Comparison of ENCODE assay signal across 2 cellular contexts in the genomic region with DNA sequence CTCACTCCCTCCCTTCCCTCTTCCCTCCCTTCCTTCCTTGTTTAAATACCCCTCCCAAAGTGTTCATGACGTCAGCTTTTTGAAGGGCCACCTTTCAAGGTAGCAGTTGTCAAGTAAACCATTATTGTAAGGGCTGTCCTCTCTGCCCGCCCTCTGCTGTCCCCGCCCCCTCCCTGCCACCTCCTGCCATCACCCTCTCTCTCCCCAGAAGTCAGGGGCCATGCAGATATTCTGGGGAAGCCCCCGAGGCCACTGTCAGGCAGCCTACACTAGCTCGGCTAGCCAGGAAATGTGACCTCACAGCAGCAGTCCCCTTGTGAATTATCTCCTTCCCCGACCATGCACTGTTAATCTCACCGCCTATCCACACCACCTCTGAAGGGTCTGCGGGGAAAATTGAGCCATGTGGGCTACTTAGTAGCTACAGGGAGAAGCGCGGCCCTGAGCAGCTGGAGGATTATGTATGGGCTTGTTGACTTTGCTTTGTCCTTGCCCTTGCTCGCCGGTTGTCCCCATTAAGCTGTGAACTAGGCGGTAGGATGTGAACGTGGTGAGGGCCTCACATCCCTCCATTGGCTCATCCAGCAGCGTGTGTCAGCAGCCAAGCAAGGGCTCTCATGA.
TF ChIP-seq lines count a peak whose summit lies in the region.

No MANE protein-coding gene starts in this region.

TF ChIP-seq in SK-N-SH, 30 proteins besides CTCF, POLR2A, EP300 and RAD21 (continued from another document):
- no peak for TF ChIP-seq TEAD4 (IDR thresholded peaks at IDR 0.05; ENCODE audit: borderline replicate concordance, insufficient read depth)
- TF ChIP-seq, protein P1, sequence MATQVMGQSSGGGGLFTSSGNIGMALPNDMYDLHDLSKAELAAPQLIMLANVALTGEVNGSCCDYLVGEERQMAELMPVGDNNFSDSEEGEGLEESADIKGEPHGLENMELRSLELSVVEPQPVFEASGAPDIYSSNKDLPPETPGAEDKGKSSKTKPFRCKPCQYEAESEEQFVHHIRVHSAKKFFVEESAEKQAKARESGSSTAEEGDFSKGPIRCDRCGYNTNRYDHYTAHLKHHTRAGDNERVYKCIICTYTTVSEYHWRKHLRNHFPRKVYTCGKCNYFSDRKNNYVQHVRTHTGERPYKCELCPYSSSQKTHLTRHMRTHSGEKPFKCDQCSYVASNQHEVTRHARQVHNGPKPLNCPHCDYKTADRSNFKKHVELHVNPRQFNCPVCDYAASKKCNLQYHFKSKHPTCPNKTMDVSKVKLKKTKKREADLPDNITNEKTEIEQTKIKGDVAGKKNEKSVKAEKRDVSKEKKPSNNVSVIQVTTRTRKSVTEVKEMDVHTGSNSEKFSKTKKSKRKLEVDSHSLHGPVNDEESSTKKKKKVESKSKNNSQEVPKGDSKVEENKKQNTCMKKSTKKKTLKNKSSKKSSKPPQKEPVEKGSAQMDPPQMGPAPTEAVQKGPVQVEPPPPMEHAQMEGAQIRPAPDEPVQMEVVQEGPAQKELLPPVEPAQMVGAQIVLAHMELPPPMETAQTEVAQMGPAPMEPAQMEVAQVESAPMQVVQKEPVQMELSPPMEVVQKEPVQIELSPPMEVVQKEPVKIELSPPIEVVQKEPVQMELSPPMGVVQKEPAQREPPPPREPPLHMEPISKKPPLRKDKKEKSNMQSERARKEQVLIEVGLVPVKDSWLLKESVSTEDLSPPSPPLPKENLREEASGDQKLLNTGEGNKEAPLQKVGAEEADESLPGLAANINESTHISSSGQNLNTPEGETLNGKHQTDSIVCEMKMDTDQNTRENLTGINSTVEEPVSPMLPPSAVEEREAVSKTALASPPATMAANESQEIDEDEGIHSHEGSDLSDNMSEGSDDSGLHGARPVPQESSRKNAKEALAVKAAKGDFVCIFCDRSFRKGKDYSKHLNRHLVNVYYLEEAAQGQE (IDR thresholded peaks at IDR 0.05; ENCODE audit: low read depth, low read length), result no peak
- no peak for TF ChIP-seq FOXJ3 (CRISPR knock-in tag; IDR thresholded peaks at IDR 0.05)
- TF ChIP-seq, protein P2, sequence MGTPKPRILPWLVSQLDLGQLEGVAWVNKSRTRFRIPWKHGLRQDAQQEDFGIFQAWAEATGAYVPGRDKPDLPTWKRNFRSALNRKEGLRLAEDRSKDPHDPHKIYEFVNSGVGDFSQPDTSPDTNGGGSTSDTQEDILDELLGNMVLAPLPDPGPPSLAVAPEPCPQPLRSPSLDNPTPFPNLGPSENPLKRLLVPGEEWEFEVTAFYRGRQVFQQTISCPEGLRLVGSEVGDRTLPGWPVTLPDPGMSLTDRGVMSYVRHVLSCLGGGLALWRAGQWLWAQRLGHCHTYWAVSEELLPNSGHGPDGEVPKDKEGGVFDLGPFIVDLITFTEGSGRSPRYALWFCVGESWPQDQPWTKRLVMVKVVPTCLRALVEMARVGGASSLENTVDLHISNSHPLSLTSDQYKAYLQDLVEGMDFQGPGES (IDR thresholded peaks at IDR 0.05; ENCODE audit: low read depth, low read length), result no peak
- TF ChIP-seq RFX5 (IDR thresholded peaks at IDR 0.05; ENCODE audit: low read length), result no peak
- TF ChIP-seq, protein P3, sequence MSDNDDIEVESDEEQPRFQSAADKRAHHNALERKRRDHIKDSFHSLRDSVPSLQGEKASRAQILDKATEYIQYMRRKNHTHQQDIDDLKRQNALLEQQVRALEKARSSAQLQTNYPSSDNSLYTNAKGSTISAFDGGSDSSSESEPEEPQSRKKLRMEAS (IDR thresholded peaks at IDR 0.05; ENCODE audit: low read depth), result no peak
- no peak for TF ChIP-seq FOSL2 (IDR thresholded peaks at IDR 0.05; ENCODE audit: borderline replicate concordance, low read depth)
- TF ChIP-seq, protein P4, sequence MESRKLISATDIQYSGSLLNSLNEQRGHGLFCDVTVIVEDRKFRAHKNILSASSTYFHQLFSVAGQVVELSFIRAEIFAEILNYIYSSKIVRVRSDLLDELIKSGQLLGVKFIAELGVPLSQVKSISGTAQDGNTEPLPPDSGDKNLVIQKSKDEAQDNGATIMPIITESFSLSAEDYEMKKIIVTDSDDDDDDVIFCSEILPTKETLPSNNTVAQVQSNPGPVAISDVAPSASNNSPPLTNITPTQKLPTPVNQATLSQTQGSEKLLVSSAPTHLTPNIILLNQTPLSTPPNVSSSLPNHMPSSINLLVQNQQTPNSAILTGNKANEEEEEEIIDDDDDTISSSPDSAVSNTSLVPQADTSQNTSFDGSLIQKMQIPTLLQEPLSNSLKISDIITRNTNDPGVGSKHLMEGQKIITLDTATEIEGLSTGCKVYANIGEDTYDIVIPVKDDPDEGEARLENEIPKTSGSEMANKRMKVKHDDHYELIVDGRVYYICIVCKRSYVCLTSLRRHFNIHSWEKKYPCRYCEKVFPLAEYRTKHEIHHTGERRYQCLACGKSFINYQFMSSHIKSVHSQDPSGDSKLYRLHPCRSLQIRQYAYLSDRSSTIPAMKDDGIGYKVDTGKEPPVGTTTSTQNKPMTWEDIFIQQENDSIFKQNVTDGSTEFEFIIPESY (IDR thresholded peaks at IDR 0.05; ENCODE audit: borderline replicate concordance, low read depth), result no peak
- no peak for TF ChIP-seq TAF1 (IDR thresholded peaks at IDR 0.05; ENCODE audit: borderline replicate concordance, low read depth, low read length)
- TF ChIP-seq JUND (IDR thresholded peaks at IDR 0.05), result no peak
- no peak for TF ChIP-seq CHD2 (IDR thresholded peaks at IDR 0.05; ENCODE audit: low read length, partially characterized antibody)
- no peak for TF ChIP-seq NRF1 (IDR thresholded peaks at IDR 0.05; ENCODE audit: low read depth, low read length)

TF ChIP-seq in SK-N-SH treated with all-trans-retinoic acid at 6 μM for 48 hours, 23 proteins besides CTCF, POLR2A, EP300 and RAD21 (continued from another document):
- no peak for TF ChIP-seq ZNF565 (CRISPR knock-in tag; conservative IDR thresholded peaks at IDR 0.05; ENCODE audit: low read depth)
- TF ChIP-seq ISL1 (CRISPR knock-in tag; IDR thresholded peaks at IDR 0.05), result no peak
- TF ChIP-seq TOX (CRISPR knock-in tag; IDR thresholded peaks at IDR 0.05; ENCODE audit: borderline replicate concordance), result no peak
- no peak for TF ChIP-seq OSR1 (CRISPR knock-in tag; IDR thresholded peaks at IDR 0.05)
- TF ChIP-seq ZNF8 (CRISPR knock-in tag; IDR thresholded peaks at IDR 0.05), result no peak
- no peak for TF ChIP-seq BACH2 (CRISPR knock-in tag; IDR thresholded peaks at IDR 0.05; ENCODE audit: borderline replicate concordance)
- TF ChIP-seq PPARA (CRISPR knock-in tag; IDR thresholded peaks at IDR 0.05; ENCODE audit: borderline replicate concordance), result no peak
- TF ChIP-seq, protein P5, sequence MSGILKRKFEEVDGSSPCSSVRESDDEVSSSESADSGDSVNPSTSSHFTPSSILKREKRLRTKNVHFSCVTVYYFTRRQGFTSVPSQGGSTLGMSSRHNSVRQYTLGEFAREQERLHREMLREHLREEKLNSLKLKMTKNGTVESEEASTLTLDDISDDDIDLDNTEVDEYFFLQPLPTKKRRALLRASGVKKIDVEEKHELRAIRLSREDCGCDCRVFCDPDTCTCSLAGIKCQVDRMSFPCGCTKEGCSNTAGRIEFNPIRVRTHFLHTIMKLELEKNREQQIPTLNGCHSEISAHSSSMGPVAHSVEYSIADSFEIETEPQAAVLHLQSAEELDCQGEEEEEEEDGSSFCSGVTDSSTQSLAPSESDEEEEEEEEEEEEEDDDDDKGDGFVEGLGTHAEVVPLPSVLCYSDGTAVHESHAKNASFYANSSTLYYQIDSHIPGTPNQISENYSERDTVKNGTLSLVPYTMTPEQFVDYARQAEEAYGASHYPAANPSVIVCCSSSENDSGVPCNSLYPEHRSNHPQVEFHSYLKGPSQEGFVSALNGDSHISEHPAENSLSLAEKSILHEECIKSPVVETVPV (CRISPR knock-in tag; IDR thresholded peaks at IDR 0.05), result no peak
- no peak for TF ChIP-seq ZFP30 (CRISPR knock-in tag; IDR thresholded peaks at IDR 0.05)
